22 cellular contexts compared by ENCODE assay signal in genomic region chr6:152811785-152812184, GRCh38.
DNase-seq lines count a peak whose midpoint lies in the region; ATAC-seq, FAIRE-seq and TF ChIP-seq lines count a peak whose summit lies in the region.
"Had no signal": no experiment of that assay in that cellular context is flagged by ENCODE, and none has a peak within 500 bp of the region (broad histone marks: within the 10 kb centered on the region; RNA-seq: fewer than 3 reads in every experiment).

No MANE protein-coding gene starts in this region.

- TF ChIP-seq POLR2A in HepG2 (IDR thresholded peaks at IDR 0.05; ENCODE audit: insufficient read depth in 1 of 2, low read depth in 2 of 2, low read length in 2 of 2) (no peak), right lobe of liver (IDR thresholded peaks at IDR 0.05) (no peak), heart left ventricle (IDR thresholded peaks at IDR 0.05) (no peak)

- TF ChIP-seq CTCF in HepG2 (CRISPR knock-in tag; IDR thresholded peaks at IDR 0.05) (no peak), right lobe of liver (IDR thresholded peaks at IDR 0.05) (no peak), WTC11 (IDR thresholded peaks at IDR 0.05) (no peak), nephron progenitor cell (IDR thresholded peaks at IDR 0.05) (no peak), heart left ventricle (IDR thresholded peaks at IDR 0.05) (no peak), left ventricle myocardium inferior (IDR thresholded peaks at IDR 0.05; ENCODE audit: borderline replicate concordance) (no peak)

- CTCF ChIA-PET in HepG2 (lab: Yijun Ruan, JAX; ENCODE audit: low intra/inter-chr PET ratio, low total read pairs), result no interaction called here
- CTCF ChIA-PET in WTC11 (lab: Charles Lee), result no interaction called here

- H3K27me3 ChIP-seq in HepG2 (ENCODE audit: control insufficient read depth in 1 of 2, insufficient read depth in 2 of 2, low read length in 2 of 2), result no peaks in the 10 kb centered on the region
- H3K27me3 ChIP-seq in right lobe of liver, result no peaks in the 10 kb centered on the region
- no peaks in the 10 kb centered on the region for H3K27me3 ChIP-seq in heart left ventricle
- H3K27me3 ChIP-seq in left ventricle myocardium inferior (ENCODE audit: low read depth), result no peaks in the 10 kb centered on the region
- H3K27me3 ChIP-seq: BLaER1 treated with 17β-estradiol and CSF1 and Interleukin-3, amounts not matched to agents 10 nM and 100 nM had no signal

- H3K27ac Mint-ChIP-seq in WTC11 (no peak overlapping the region; the same call in 1 of the 2 replicates), nephron progenitor cell (peak overlapping the region; percentile 9)
- H3K27ac Mint-ChIP-seq: B cell; CD4-positive, alpha-beta T cell; CD8-positive, alpha-beta T cell had no signal

- POLR2A ChIA-PET in HepG2 (lab: Yijun Ruan, JAX) (no interaction called here), WTC11 (lab: Charles Lee) (no interaction called here)

- H3K27ac ChIP-seq in HepG2 (ENCODE audit: extremely low read length, insufficient read depth, low read length) (no peak overlapping the region), right lobe of liver (no peak overlapping the region), heart left ventricle (no peak overlapping the region), left ventricle myocardium inferior (replicated peaks) (no peak overlapping the region)
- H3K27ac ChIP-seq: 22Rv1; A549; BLaER1 treated with 17β-estradiol and CSF1 and Interleukin-3, amounts not matched to agents 10 nM and 100 nM; C4-2B had no signal

- H3K4me1 ChIP-seq in HepG2 (ENCODE audit: insufficient read depth, low read length), result no peaks in the 10 kb centered on the region
- H3K4me1 ChIP-seq in right lobe of liver, result no peaks in the 10 kb centered on the region
- H3K4me1 ChIP-seq in heart left ventricle, result no peaks in the 10 kb centered on the region
- H3K4me1 ChIP-seq in left ventricle myocardium inferior, result no peaks in the 10 kb centered on the region
- H3K4me1 ChIP-seq: A549; BLaER1 treated with 17β-estradiol and CSF1 and Interleukin-3, amounts not matched to agents 10 nM and 100 nM; Caco-2 had no signal

- no peak for DNase-seq in HepG2 (ENCODE audit: low spot score)
- DNase-seq in right lobe of liver, result no peak
- DNase-seq in WTC11 (ENCODE audit: low spot score), result no peak
- no peak for DNase-seq in nephron progenitor cell
- DNase-seq in heart left ventricle, result no peak
- no peak for DNase-seq in left ventricle myocardium inferior
- DNase-seq: AML-193; Caco-2; Calu3; CD4-positive, alpha-beta T cell; CD8-positive, alpha-beta T cell; DMS79 treated with DMSO at 0.1 percent for 48 hours; GF-D8 had no signal

- no peak for FAIRE-seq in HepG2 (lab: Jason Lieb, UNC)
- FAIRE-seq: A549, D721Med, G401.6, GM12891, GM19239 had no signal

- TF ChIP-seq EP300 in HepG2 (IDR thresholded peaks at IDR 0.05; ENCODE audit: low read depth in 2 of 2, low read length in 2 of 2) (no peak), HepG2 (CRISPR knock-in tag; IDR thresholded peaks at IDR 0.05; ENCODE audit: borderline replicate concordance) (no peak)

- H3K9me3 Mint-ChIP-seq in WTC11, result no peaks in the 10 kb centered on the region
- no peaks in the 10 kb centered on the region for H3K9me3 Mint-ChIP-seq in nephron progenitor cell
- H3K9me3 Mint-ChIP-seq: CD4-positive, alpha-beta T cell; CD8-positive, alpha-beta T cell had no signal

- in situ Hi-C loops in HepG2 (cut with HindIII; ENCODE audit: extremely low pct_ligation_motif_present, low pct_unique_long_range_greater_than_20kb), result no loop called here

- H3K4me3 Mint-ChIP-seq in WTC11 (no peak overlapping the region), nephron progenitor cell (no peak overlapping the region)
- H3K4me3 Mint-ChIP-seq: B cell; CD4-positive, alpha-beta T cell; CD8-positive, alpha-beta T cell had no signal

- BruUV-seq in HepG2 (replicated peaks; lab: Mats Ljungman, UMichigan), result no TSS peak

- ATAC-seq in HepG2 (no peak), right lobe of liver (no peak), WTC11 (no peak), heart left ventricle (no peak)
- ATAC-seq: A549; CD8-positive, alpha-beta T cell had no signal

- H3K9me3 ChIP-seq in HepG2 (ENCODE audit: low read length) (no peaks in the 10 kb centered on the region), right lobe of liver (no peaks in the 10 kb centered on the region), heart left ventricle (no peaks in the 10 kb centered on the region), left ventricle myocardium inferior (replicated peaks) (peaks cover 9% of the 10 kb centered on the region)
- H3K9me3 ChIP-seq: A549; BLaER1 treated with 17β-estradiol and CSF1 and Interleukin-3, amounts not matched to agents 10 nM and 100 nM; Caco-2 had no signal

- no peaks in the 10 kb centered on the region for H3K36me3 ChIP-seq in HepG2 (replicated peaks in 1 of 2; ENCODE audit: control insufficient read depth in 1 of 2, insufficient read depth in 2 of 2, low read length in 2 of 2)
- no peaks in the 10 kb centered on the region for H3K36me3 ChIP-seq in right lobe of liver
- no peaks in the 10 kb centered on the region for H3K36me3 ChIP-seq in heart left ventricle
- H3K36me3 ChIP-seq in left ventricle myocardium inferior, result no peaks in the 10 kb centered on the region
- H3K36me3 ChIP-seq: BLaER1 treated with 17β-estradiol and CSF1 and Interleukin-3, amounts not matched to agents 10 nM and 100 nM had no signal

- 2% methylated on average over 1 of the region's 1 CpG for WGBS in HepG2 (ENCODE audit: low lambda C conversion rate)
- 17% methylated on average over 1 of the region's 1 CpG for WGBS in right lobe of liver (ENCODE audit: insufficient coverage, low coverage, low lambda C conversion rate, missing lambda C conversion rate)
- 51 to 79% (median 61%) methylated on average over 1 of the region's 1 CpG for WGBS in heart left ventricle, 4 donors

- no peak overlapping the region for H3K4me2 ChIP-seq in HepG2 (ENCODE audit: low read depth, low read length)
- H3K4me2 ChIP-seq: A549; BLaER1 treated with 17β-estradiol and CSF1 and Interleukin-3, amounts not matched to agents 10 nM and 100 nM had no signal

- no peaks in the 10 kb centered on the region for H3K79me2 ChIP-seq in HepG2 (ENCODE audit: insufficient read depth, low read length)

- intact Hi-C loops in HepG2 (cut with micrococcal nuclease; ENCODE audit: unreplicated experiment) (no loop called here), right lobe of liver (cut with DNase I) (no loop called here), heart left ventricle (cut with DNase I) (no loop called here), left ventricle myocardium inferior (cut with micrococcal nuclease) (no loop called here)

- H4K20me1 ChIP-seq in HepG2 (ENCODE audit: insufficient read depth, low read length), result no peaks in the 10 kb centered on the region
- H4K20me1 ChIP-seq: BLaER1 treated with 17β-estradiol and CSF1 and Interleukin-3, amounts not matched to agents 10 nM and 100 nM had no signal

- H3K36me3 Mint-ChIP-seq in WTC11 (no peaks in the 10 kb centered on the region), nephron progenitor cell (ENCODE audit: low read depth) (no peaks in the 10 kb centered on the region)
- H3K36me3 Mint-ChIP-seq: CD8-positive, alpha-beta T cell had no signal

- H3K9ac ChIP-seq in HepG2 (ENCODE audit: insufficient read depth, low read depth, low read length), result no peak overlapping the region
- H3K9ac ChIP-seq: BLaER1 treated with 17β-estradiol and CSF1 and Interleukin-3, amounts not matched to agents 10 nM and 100 nM had no signal

- no peak overlapping the region for H3K4me3 ChIP-seq in HepG2 (replicated peaks in 1 of 3; ENCODE audit: insufficient read depth in 1 of 3, low read depth in 2 of 3, low read length in 3 of 3)
- no peak overlapping the region for H3K4me3 ChIP-seq in right lobe of liver
- H3K4me3 ChIP-seq in heart left ventricle, result no peak overlapping the region
- no peak overlapping the region for H3K4me3 ChIP-seq in left ventricle myocardium inferior
- H3K4me3 ChIP-seq: A549; BLaER1 treated with 17β-estradiol and CSF1 and Interleukin-3, amounts not matched to agents 10 nM and 100 nM had no signal

- no peak for TF ChIP-seq RAD21 in HepG2 (CRISPR knock-in tag; IDR thresholded peaks at IDR 0.05)

- H2AFZ ChIP-seq in HepG2 (ENCODE audit: low read length), result no peak overlapping the region

- H3K4me1 Mint-ChIP-seq in WTC11, result peaks cover 10% of the 10 kb centered on the region
- no peaks in the 10 kb centered on the region for H3K4me1 Mint-ChIP-seq in nephron progenitor cell
- H3K4me1 Mint-ChIP-seq: B cell had no signal

- H3K27me3 Mint-ChIP-seq in WTC11 (ENCODE audit: low read depth) (no peaks in the 10 kb centered on the region), nephron progenitor cell (ENCODE audit: low read depth, poor library complexity) (peaks cover 4% of the 10 kb centered on the region)
- H3K27me3 Mint-ChIP-seq: B cell; CD4-positive, alpha-beta T cell had no signal

TF ChIP-seq in HepG2, 621 proteins besides CTCF, POLR2A, EP300 and RAD21 (continues in another document):
- 0 out of 2 replicates have a peak, but pooled peaks have one; percentile 60 for TF ChIP-seq SOX6 (IDR thresholded peaks at IDR 0.05)
- no peak for TF ChIP-seq SOX6 (CRISPR knock-in tag; IDR thresholded peaks at IDR 0.05)
- TF ChIP-seq SYNCRIP (IDR thresholded peaks at IDR 0.05; ENCODE audit: insufficient read depth, low read depth, low read length), result no peak
- 0 out of 2 replicates have a peak, but pooled peaks have one; percentile 41 for TF ChIP-seq ATM (IDR thresholded peaks at IDR 0.05; ENCODE audit: borderline replicate concordance)
- peak; percentile 51; the same call in 1 of the 2 replicates for TF ChIP-seq FOXP1 (IDR thresholded peaks at IDR 0.05)
- TF ChIP-seq FOXP1 (CRISPR knock-in tag; IDR thresholded peaks at IDR 0.05), result no peak
- peak; percentile 19; the same call in 1 of the 2 replicates for TF ChIP-seq FOXA1 (IDR thresholded peaks at IDR 0.05)
- no peak for TF ChIP-seq FOXA1 (CRISPR knock-in tag; IDR thresholded peaks at IDR 0.05)
- TF ChIP-seq MLLT10 (CRISPR knock-in tag; IDR thresholded peaks at IDR 0.05), result no peak
- 0 out of 2 replicates have a peak, but pooled peaks have one; percentile 7 for TF ChIP-seq FOXK2 (IDR thresholded peaks at IDR 0.05)

TF ChIP-seq in WTC11, 78 proteins besides CTCF, POLR2A, EP300 and RAD21:
- TF ChIP-seq, protein P1, sequence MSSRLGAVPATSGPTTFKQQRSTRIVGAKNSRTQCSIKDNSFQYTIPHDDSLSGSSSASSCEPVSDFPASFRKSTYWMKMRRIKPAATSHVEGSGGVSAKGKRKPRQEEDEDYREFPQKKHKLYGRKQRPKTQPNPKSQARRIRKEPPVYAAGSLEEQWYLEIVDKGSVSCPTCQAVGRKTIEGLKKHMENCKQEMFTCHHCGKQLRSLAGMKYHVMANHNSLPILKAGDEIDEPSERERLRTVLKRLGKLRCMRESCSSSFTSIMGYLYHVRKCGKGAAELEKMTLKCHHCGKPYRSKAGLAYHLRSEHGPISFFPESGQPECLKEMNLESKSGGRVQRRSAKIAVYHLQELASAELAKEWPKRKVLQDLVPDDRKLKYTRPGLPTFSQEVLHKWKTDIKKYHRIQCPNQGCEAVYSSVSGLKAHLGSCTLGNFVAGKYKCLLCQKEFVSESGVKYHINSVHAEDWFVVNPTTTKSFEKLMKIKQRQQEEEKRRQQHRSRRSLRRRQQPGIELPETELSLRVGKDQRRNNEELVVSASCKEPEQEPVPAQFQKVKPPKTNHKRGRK (CRISPR knock-in tag; IDR thresholded peaks at IDR 0.05; ENCODE audit: borderline replicate concordance), result 0 out of 2 replicates have a peak, but pooled peaks have one; percentile 14
- no peak for TF ChIP-seq NFE2L1 (CRISPR knock-in tag; IDR thresholded peaks at IDR 0.05)
